ENCODE assay signal across 17 cellular contexts in genomic region chr5:108536321-108536720, GRCh38.
A peak's percentile ranks its signal among the peaks of the same experiment; 100 is the strongest.
DNase-seq lines count a peak whose midpoint lies in the region; ATAC-seq, FAIRE-seq and TF ChIP-seq lines count a peak whose summit lies in the region.
"Had no signal": no experiment of that assay in that cellular context is flagged by ENCODE, and none has a peak within 500 bp of the region (broad histone marks: within the 10 kb centered on the region; RNA-seq: fewer than 3 reads in every experiment).

No MANE protein-coding gene starts in this region.

- H2AK5ac ChIP-seq in IMR-90 (ENCODE audit: low read depth, low read length): no peak overlapping the region

- no peak overlapping the region for H3K27ac Mint-ChIP-seq in neural progenitor cell
- H3K27ac Mint-ChIP-seq in stimulated activated memory B cell treated with anti-CD40 and anti-IgM and Interleukin-4, amounts not matched to agents 10 μg/mL and 1 μg/mL and 100 μg/mL, for 72 hours: no peak overlapping the region
- no peak overlapping the region for H3K27ac Mint-ChIP-seq in CD4-positive, alpha-beta T cell
- H3K27ac Mint-ChIP-seq: CD8-positive, alpha-beta T cell had no signal

- H3F3A ChIP-seq in neural progenitor cell (ENCODE audit: low read depth): no peaks in the 10 kb centered on the region

- H3K36me3 Mint-ChIP-seq in neural progenitor cell: no peaks in the 10 kb centered on the region
- no peaks in the 10 kb centered on the region for H3K36me3 Mint-ChIP-seq in stimulated activated memory B cell treated with anti-CD40 and anti-IgM and Interleukin-4, amounts not matched to agents 10 μg/mL and 1 μg/mL and 100 μg/mL, for 72 hours
- H3K36me3 Mint-ChIP-seq in CD4-positive, alpha-beta T cell (ENCODE audit: low read depth): no peaks in the 10 kb centered on the region
- H3K36me3 Mint-ChIP-seq: CD8-positive, alpha-beta T cell had no signal

- H3K14ac ChIP-seq in IMR-90 (replicated peaks; ENCODE audit: low read depth, low read length): no peak overlapping the region

- no peak overlapping the region for H2BK15ac ChIP-seq in IMR-90 (ENCODE audit: low read depth, low read length)

- no peak overlapping the region for H2AK9ac ChIP-seq in IMR-90 (replicated peaks; ENCODE audit: low read depth, low read length, poor library complexity)

- no peak overlapping the region for H3K9ac ChIP-seq in IMR-90 (ENCODE audit: low read depth, low read length)
- no peak overlapping the region for H3K9ac ChIP-seq in K562 (ENCODE audit: insufficient read depth in 1 of 2, low read depth in 2 of 2, low read length in 2 of 2)
- H3K9ac ChIP-seq in neural progenitor cell: no peak overlapping the region

- H3K23ac ChIP-seq in IMR-90 (ENCODE audit: low read depth, low read length): no peak overlapping the region

- in situ Hi-C loops in IMR-90 (cut with MboI; ENCODE audit: low sequenced_read_pairs): no loop called here
- in situ Hi-C loops in K562 (cut with MboI): no loop called here

- no peaks in the 10 kb centered on the region for H3K9me1 ChIP-seq in IMR-90 (ENCODE audit: insufficient read depth, low read length)
- no peaks in the 10 kb centered on the region for H3K9me1 ChIP-seq in K562 (ENCODE audit: control insufficient read depth, insufficient read depth, low read length)

- H3K4me3 ChIP-seq in IMR-90 (ENCODE audit: insufficient read depth, low read depth, low read length) (no peak overlapping the region), K562 (no peak overlapping the region), neural progenitor cell (no peak overlapping the region)

- CTCF ChIA-PET in IMR-90 (lab: Yijun Ruan, JAX): no interaction called here
- CTCF ChIA-PET in K562 (lab: Yijun Ruan, JAX; ENCODE audit: low intra/inter-chr PET ratio): no interaction called here
- CTCF ChIA-PET in CD4-positive, alpha-beta T cell (lab: Charles Lee): no interaction called here

- H3K9me3 Mint-ChIP-seq in neural progenitor cell: no peaks in the 10 kb centered on the region
- H3K9me3 Mint-ChIP-seq in stimulated activated memory B cell treated with anti-CD40 and anti-IgM and Interleukin-4, amounts not matched to agents 10 μg/mL and 1 μg/mL and 100 μg/mL, for 72 hours: no peaks in the 10 kb centered on the region
- H3K9me3 Mint-ChIP-seq in CD4-positive, alpha-beta T cell: no peaks in the 10 kb centered on the region
- H3K9me3 Mint-ChIP-seq: CD8-positive, alpha-beta T cell had no signal

- no peak overlapping the region for H3K4me2 ChIP-seq in IMR-90 (ENCODE audit: low read depth, low read length)
- H3K4me2 ChIP-seq in K562 (ENCODE audit: insufficient read depth, low read length): no peak overlapping the region
- H3K4me2 ChIP-seq in neural progenitor cell: no peak overlapping the region

- H3K36me3 ChIP-seq in IMR-90 (ENCODE audit: control insufficient read depth, insufficient read depth, low read length) (no peaks in the 10 kb centered on the region), K562 (ENCODE audit: control insufficient read depth, insufficient read depth, low read length) (no peaks in the 10 kb centered on the region), neural progenitor cell (no peaks in the 10 kb centered on the region)

- peak overlapping the region; percentile 13; the same call in 1 of the 2 replicates for H4K91ac ChIP-seq in IMR-90 (ENCODE audit: insufficient read depth, low read depth, low read length)

- dilution Hi-C loops in IMR-90 (cut with HindIII; ENCODE audit: low sequenced_read_pairs, unreplicated experiment): no loop called here

- WGBS in IMR-90 (ENCODE audit: extremely low coverage in 2 of 2, insufficient read length in 1 of 2), 2 experiments: 33% methylated on average over 1 of the region's 10 CpGs; no CpG with 5 or more reads in 1 of the 2 experiments
- WGBS in K562 (ENCODE audit: insufficient coverage, low coverage, missing lambda C conversion rate): 42% methylated on average over 10 of the region's 10 CpGs

- BruUV-seq in IMR-90 (replicated peaks; lab: Mats Ljungman, UMichigan) (no TSS peak), K562 (replicated peaks; lab: Mats Ljungman, UMichigan) (no TSS peak)

- H3K79me2 ChIP-seq in K562 (ENCODE audit: control insufficient read depth, insufficient read depth, low read length): no peaks in the 10 kb centered on the region
- H3K79me2 ChIP-seq in neural progenitor cell (ENCODE audit: low read depth): no peaks in the 10 kb centered on the region

- TF ChIP-seq CTCF in IMR-90 (conservative IDR thresholded peaks at IDR 0.05; ENCODE audit: low read depth, low read length) (no peak), K562 (IDR thresholded peaks at IDR 0.05 in 2 of 3, conservative IDR thresholded peaks at IDR 0.05 in 1 of 3; ENCODE audit: insufficient read depth in 2 of 3, low read depth in 1 of 3, low read length in 3 of 3) (no peak), neural progenitor cell (IDR thresholded peaks at IDR 0.05) (no peak)
- TF ChIP-seq CTCF in CD4-positive, alpha-beta T cell (IDR thresholded peaks at IDR 0.05): no peak

- ATAC-seq in IMR-90 (ENCODE audit: low read depth) (no peak), K562 (no peak)
- peak; percentile 29 for ATAC-seq in stimulated activated memory B cell treated with anti-CD40 and anti-IgM and Interleukin-4, amounts not matched to agents 10 μg/mL and 1 μg/mL and 100 μg/mL, for 72 hours
- no peak for ATAC-seq in CD4-positive, alpha-beta T cell (ENCODE audit: poor library complexity)
- ATAC-seq: CD8-positive, alpha-beta T cell had no signal

- TF ChIP-seq POLR2A in IMR-90 (IDR thresholded peaks at IDR 0.05; ENCODE audit: low read depth, low read length): no peak
- TF ChIP-seq POLR2A in K562 (conservative IDR thresholded peaks at IDR 0.05): no peak

- no peak for TF ChIP-seq RAD21 in IMR-90 (IDR thresholded peaks at IDR 0.05; ENCODE audit: low read length)
- no peak for TF ChIP-seq RAD21 in K562 (CRISPR knock-in tag; conservative IDR thresholded peaks at IDR 0.05 in 1 of 2, IDR thresholded peaks at IDR 0.05 in 1 of 2)

- no peaks in the 10 kb centered on the region for H3K79me1 ChIP-seq in IMR-90 (ENCODE audit: low read depth in 1 of 2, low read length in 2 of 2)

- H2BK120ac ChIP-seq in IMR-90 (ENCODE audit: low read depth, low read length): 0 out of 2 replicates have a peak overlapping the region, but pooled peaks have one; percentile 17

- no peak for DNase-seq in IMR-90
- DNase-seq in K562 (ENCODE audit: extremely low read depth in 1 of 4, low spot score in 3 of 4): no peak
- DNase-seq in neural progenitor cell (ENCODE audit: low spot score): no peak
- DNase-seq in stimulated activated naive CD4-positive, alpha-beta T cell treated with Interleukin-2 at 50 U/mL for 16 hours (lab: John Stamatoyannopoulos, UW): no peak
- no peak for DNase-seq in SHP77 (lab: John Stamatoyannopoulos, UW)
- no peak for DNase-seq in NCI-H69 (lab: John Stamatoyannopoulos, UW)
- DNase-seq in CD4-positive, alpha-beta T cell: no peak
- DNase-seq: C1 segment of cervical spinal cord; Caco-2; CD8-positive, alpha-beta T cell; DMS153; DND-41; GOT3; H7; HCEC 1CT had no signal

- H3K4me1 Mint-ChIP-seq in neural progenitor cell: peaks cover 13% of the 10 kb centered on the region
- peaks cover 14% of the 10 kb centered on the region for H3K4me1 Mint-ChIP-seq in stimulated activated memory B cell treated with anti-CD40 and anti-IgM and Interleukin-4, amounts not matched to agents 10 μg/mL and 1 μg/mL and 100 μg/mL, for 72 hours
- no peaks in the 10 kb centered on the region for H3K4me1 Mint-ChIP-seq in CD4-positive, alpha-beta T cell (ENCODE audit: low read depth)

- H3K18ac ChIP-seq in IMR-90 (ENCODE audit: low read depth, low read length): no peak overlapping the region

- peaks cover 8% of the 10 kb centered on the region for H3K4me1 ChIP-seq in IMR-90 (ENCODE audit: control insufficient read depth, insufficient read depth, low read length)
- H3K4me1 ChIP-seq in K562 (replicated peaks in 1 of 2; ENCODE audit: control insufficient read depth in 2 of 2, insufficient read depth in 2 of 2, low read length in 2 of 2): peaks cover 3 to 14% of the 10 kb centered on the region in 2 experiments; a peak in 4 of 5 replicates
- peaks cover 12% of the 10 kb centered on the region for H3K4me1 ChIP-seq in neural progenitor cell

- POLR2A ChIA-PET in IMR-90 (lab: Charles Lee; ENCODE audit: unreplicated experiment) (no interaction called here), K562 (lab: Yijun Ruan, JAX) (no interaction called here)
- POLR2A ChIA-PET in CD4-positive, alpha-beta T cell (lab: Charles Lee): no interaction called here

- intact Hi-C loops in IMR-90 (cut with micrococcal nuclease) (no loop called here), K562 (cut with micrococcal nuclease) (no loop called here)
- intact Hi-C loops in CD4-positive, alpha-beta T cell (cut with DNase I, micrococcal nuclease): no loop called here

- no peak overlapping the region for H2BK5ac ChIP-seq in IMR-90 (ENCODE audit: low read depth, low read length, poor library complexity, severe bottlenecking)

- H3K27ac ChIP-seq in IMR-90 (ENCODE audit: insufficient read depth, low read length): no peak overlapping the region
- no peak overlapping the region for H3K27ac ChIP-seq in K562 (ENCODE audit: extremely low read depth, low read depth, low read length)
- H3K27ac ChIP-seq in neural progenitor cell: no peak overlapping the region
- no peak overlapping the region for H3K27ac ChIP-seq in CD4-positive, alpha-beta T cell (ENCODE audit: low read depth, low read length)

- H4K5ac ChIP-seq in IMR-90 (ENCODE audit: low read depth, low read length): no peak overlapping the region

- no peaks in the 10 kb centered on the region for H3K27me3 Mint-ChIP-seq in neural progenitor cell (ENCODE audit: insufficient read depth, low read depth)
- H3K27me3 Mint-ChIP-seq in stimulated activated memory B cell treated with anti-CD40 and anti-IgM and Interleukin-4, amounts not matched to agents 10 μg/mL and 1 μg/mL and 100 μg/mL, for 72 hours: no peaks in the 10 kb centered on the region
- peaks cover 16% of the 10 kb centered on the region for H3K27me3 Mint-ChIP-seq in CD4-positive, alpha-beta T cell

- no peaks in the 10 kb centered on the region for H4K20me1 ChIP-seq in IMR-90 (ENCODE audit: insufficient read depth, low read length)
- H4K20me1 ChIP-seq in K562 (replicated peaks; ENCODE audit: control insufficient read depth, insufficient read depth, low read length): no peaks in the 10 kb centered on the region
- H4K20me1 ChIP-seq in neural progenitor cell (ENCODE audit: low read depth): no peaks in the 10 kb centered on the region

- no peak overlapping the region for H2AFZ ChIP-seq in IMR-90 (replicated peaks; ENCODE audit: low read length, poor library complexity)
- peak overlapping the region; percentile 19; the same call in 1 of the 2 replicates for H2AFZ ChIP-seq in K562 (ENCODE audit: low read depth, low read length)
- peak overlapping the region; percentile 54 for H2AFZ ChIP-seq in neural progenitor cell (replicated peaks)

- no peak overlapping the region for H3K4me3 Mint-ChIP-seq in neural progenitor cell
- no peak overlapping the region for H3K4me3 Mint-ChIP-seq in stimulated activated memory B cell treated with anti-CD40 and anti-IgM and Interleukin-4, amounts not matched to agents 10 μg/mL and 1 μg/mL and 100 μg/mL, for 72 hours
- no peak overlapping the region for H3K4me3 Mint-ChIP-seq in CD4-positive, alpha-beta T cell
- H3K4me3 Mint-ChIP-seq: CD8-positive, alpha-beta T cell had no signal

- H3K56ac ChIP-seq in IMR-90 (ENCODE audit: extremely low read depth, insufficient read depth, low read length): no peak overlapping the region

- no peak for FAIRE-seq in K562 (lab: Jason Lieb, UNC)
- FAIRE-seq: G401.6 had no signal

- H3K9me3 ChIP-seq in IMR-90 (ENCODE audit: control insufficient read depth, insufficient read depth, low read length): no peaks in the 10 kb centered on the region
- no peaks in the 10 kb centered on the region for H3K9me3 ChIP-seq in K562 (replicated peaks; ENCODE audit: control insufficient read depth, insufficient read depth, low read depth, low read length)
- H3K9me3 ChIP-seq in neural progenitor cell (ENCODE audit: low read depth): no peaks in the 10 kb centered on the region
- H3K9me3 ChIP-seq in CD4-positive, alpha-beta T cell (ENCODE audit: control insufficient read depth, low read length): no peaks in the 10 kb centered on the region

- H3K4ac ChIP-seq in IMR-90 (ENCODE audit: low read depth, low read length): no peak overlapping the region

- H4K8ac ChIP-seq in IMR-90 (ENCODE audit: low read depth in 2 of 2, low read length in 2 of 2): no peak overlapping the region

- no peak overlapping the region for H2BK20ac ChIP-seq in IMR-90 (ENCODE audit: low read depth, low read length)

- H3K27me3 ChIP-seq in IMR-90 (ENCODE audit: control insufficient read depth, insufficient read depth, low read length) (no peaks in the 10 kb centered on the region), K562 (ENCODE audit: control insufficient read depth in 2 of 2, insufficient read depth in 2 of 2, low read length in 2 of 2) (no peaks in the 10 kb centered on the region), neural progenitor cell (no peaks in the 10 kb centered on the region)
- peaks cover 4% of the 10 kb centered on the region for H3K27me3 ChIP-seq in CD4-positive, alpha-beta T cell (ENCODE audit: control insufficient read depth, insufficient read depth, low read length)

- TF ChIP-seq EP300 in K562 (IDR thresholded peaks at IDR 0.05; ENCODE audit: low read length): no peak
